25 cellular contexts compared by ENCODE assay signal in the genomic region with DNA sequence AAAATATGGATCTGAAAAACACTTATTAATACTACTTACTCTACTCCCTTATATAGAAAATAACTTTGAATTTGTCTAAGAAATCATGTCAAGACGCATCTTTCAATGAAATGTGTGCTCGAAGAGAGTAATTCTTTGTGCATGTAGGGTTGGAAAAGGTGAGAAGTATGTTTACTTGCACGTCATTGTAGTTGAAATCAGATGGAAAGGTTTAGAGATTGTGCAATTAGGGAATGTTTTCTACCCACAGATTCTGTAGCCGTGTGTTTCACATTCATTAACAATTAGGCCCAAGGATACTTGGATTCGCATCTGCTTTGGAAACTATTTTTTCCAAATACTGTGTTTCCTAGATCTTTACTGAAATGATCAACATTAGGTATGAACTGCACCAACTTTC. TPM values are rescaled to one million over a fixed set of nuclear protein-coding genes. Genes with fewer than 3 reads are reported as not detected.
DNase-seq lines count a peak whose midpoint lies in the region; ATAC-seq and TF ChIP-seq lines count a peak whose summit lies in the region.
"Had no signal": no experiment of that assay in that cellular context is flagged by ENCODE, and none has a peak within 500 bp of the region (broad histone marks: within the 10 kb centered on the region; RNA-seq: fewer than 3 reads in every experiment).

No MANE protein-coding gene starts in this region.

- H3K27me3 ChIP-seq in Karpas-422 (ENCODE audit: low read length): no peaks in the 10 kb centered on the region
- H3K27me3 ChIP-seq: heart left ventricle, right atrium auricular region had no signal

- intact Hi-C loops in natural killer cell (cut with micrococcal nuclease): no loop called here

- H3K9me3 Mint-ChIP-seq in nephron: no peaks in the 10 kb centered on the region
- no peaks in the 10 kb centered on the region for H3K9me3 Mint-ChIP-seq in natural killer cell
- H3K9me3 Mint-ChIP-seq: activated B cell treated with CpG ODN at 0.5 μM for 24 hours; activated CD4-positive, alpha-beta memory T cell treated with anti-CD3 and anti-CD28 coated beads, Interleukin-2, amount 10 ng/mL, durations not matched to agents 7 days and 5 days had no signal

- no peaks in the 10 kb centered on the region for H3K9me2 ChIP-seq in Karpas-422 (replicated peaks; ENCODE audit: insufficient read depth, low read length)

- H3K4me2 ChIP-seq in Karpas-422 (ENCODE audit: low read depth, low read length, poor library complexity, severe bottlenecking): no peak overlapping the region

- H3K4me3 ChIP-seq in Karpas-422 (ENCODE audit: low read length): no peak overlapping the region
- H3K4me3 ChIP-seq: heart left ventricle, right atrium auricular region had no signal

- no peaks in the 10 kb centered on the region for H3K9me3 ChIP-seq in Karpas-422 (ENCODE audit: low read length)
- H3K9me3 ChIP-seq: heart left ventricle, right atrium auricular region had no signal

- H3K79me2 ChIP-seq in Karpas-422 (ENCODE audit: low read length): peaks cover 40% of the 10 kb centered on the region

- TF ChIP-seq CTCF in AG09319 (IDR thresholded peaks at IDR 0.05; ENCODE audit: low read depth, low read length) (no peak), nephron (IDR thresholded peaks at IDR 0.05; ENCODE audit: unreplicated experiment in 3 of 3) (no peak), natural killer cell (IDR thresholded peaks at IDR 0.05) (no peak)

- H3K27me3 Mint-ChIP-seq in nephron (ENCODE audit: low read depth): no peaks in the 10 kb centered on the region
- H3K27me3 Mint-ChIP-seq in natural killer cell (ENCODE audit: low read depth in 2 of 2): no peaks in the 10 kb centered on the region
- H3K27me3 Mint-ChIP-seq: activated B cell treated with CpG ODN at 0.5 μM for 24 hours; activated CD4-positive, alpha-beta memory T cell treated with anti-CD3 and anti-CD28 coated beads, Interleukin-2, amount 10 ng/mL, durations not matched to agents 7 days and 5 days had no signal

- ATAC-seq in natural killer cell: no peak
- no peak for ATAC-seq in HG03025 (IDR thresholded peaks at IDR 0.05; ENCODE audit: low FRiP score, unreplicated experiment)
- ATAC-seq: esophagus mucosa, HCT116, heart left ventricle had no signal

- DNase-seq in AG09319 (ENCODE audit: extremely low read depth, low read depth) (peak; percentile 70), Karpas-422 (no peak), fibroblast of gingiva (ENCODE audit: low read depth) (peak; percentile 77), natural killer cell (no peak), NCI-H2107 treated with DMSO at 0.1 percent for 48 hours (lab: John Stamatoyannopoulos, UW; ENCODE audit: unreplicated experiment) (no peak), occipital lobe (lab: John Stamatoyannopoulos, UW) (no peak)
- DNase-seq: activated B cell treated with CpG ODN at 0.5 μM for 24 hours; activated CD4-positive, alpha-beta memory T cell treated with anti-CD3 and anti-CD28 coated beads, Interleukin-2, amount 10 ng/mL, durations not matched to agents 7 days and 5 days; activated T-cell treated with anti-CD3 and anti-CD28 coated beads for 4 hours; amniotic stem cell; caudate nucleus; DMS79 treated with DMSO at 0.1 percent for 48 hours; effector CD8-positive, alpha-beta T cell; heart left ventricle; NCI-H1105; NCI-H2029 treated with DMSO at 0.1 percent for 48 hours; NCI-H510A; RPMI8226; stimulated activated CD4-positive, alpha-beta T cell treated with anti-CD3 and anti-CD28 coated beads, Interleukin-12 subunit alpha, Interleukin-12 subunit beta, amount 100 ng/mL, for 4 hours; T1000 had no signal

- H3K9ac ChIP-seq in Karpas-422 (ENCODE audit: low read length): no peak overlapping the region

- H3K4me1 Mint-ChIP-seq in nephron: peaks cover 22% of the 10 kb centered on the region
- H3K4me1 Mint-ChIP-seq in natural killer cell: peaks cover 22 to 25% of the 10 kb centered on the region in 2 donors

- peak overlapping the region; percentile 0; the same call in 1 of the 2 replicates for H3K27ac ChIP-seq in Karpas-422 (ENCODE audit: low read length)
- H3K27ac ChIP-seq: heart left ventricle, right atrium auricular region had no signal

- peaks cover 39% of the 10 kb centered on the region for H3K4me1 ChIP-seq in Karpas-422 (ENCODE audit: low read length)
- H3K4me1 ChIP-seq: right atrium auricular region had no signal

- no peaks in the 10 kb centered on the region for H4K20me1 ChIP-seq in Karpas-422 (ENCODE audit: insufficient read depth, low read depth, low read length)

- no peaks in the 10 kb centered on the region for H3K36me3 ChIP-seq in Karpas-422 (ENCODE audit: insufficient read depth, low read length)
- H3K36me3 ChIP-seq: right atrium auricular region had no signal

- H3K4me3 Mint-ChIP-seq in nephron (no peak overlapping the region), natural killer cell (no peak overlapping the region)
- H3K4me3 Mint-ChIP-seq: activated B cell treated with CpG ODN at 0.5 μM for 24 hours; activated CD4-positive, alpha-beta memory T cell treated with anti-CD3 and anti-CD28 coated beads, Interleukin-2, amount 10 ng/mL, durations not matched to agents 7 days and 5 days had no signal

- H3K27ac Mint-ChIP-seq in nephron (peak overlapping the region; percentile 26 to 49 (median 45)), natural killer cell (no peak overlapping the region)
- H3K27ac Mint-ChIP-seq: activated B cell treated with CpG ODN at 0.5 μM for 24 hours; activated CD4-positive, alpha-beta memory T cell treated with anti-CD3 and anti-CD28 coated beads, Interleukin-2, amount 10 ng/mL, durations not matched to agents 7 days and 5 days had no signal

- H2AFZ ChIP-seq in Karpas-422 (ENCODE audit: low read length): no peak overlapping the region

- H3K36me3 Mint-ChIP-seq in nephron (ENCODE audit: low read depth): peaks cover 5% of the 10 kb centered on the region
- no peaks in the 10 kb centered on the region for H3K36me3 Mint-ChIP-seq in natural killer cell

RNA-seq across cellular contexts. Expression of a gene that starts 58.2 kb away (rescaled TPM):
- total RNA-seq in Karpas-422 (2014; rRNA removed; shearing (Covaris generic); ENCODE audit: low replicate concordance): 327 and 344 TPM in 2 replicates
- total RNA-seq in natural killer cell (100 to 1,000 TPM; 130 to 141 (median 139) TPM), occipital lobe (175 TPM)

Comparison
In these comparisons a context has a peak if more than half of its experiments do, and no peak if none do; other contexts are left out.
1. DNase-seq: peak in AG09319 (single experiment) and fibroblast of gingiva (single experiment); none in Karpas-422 (single experiment), natural killer cell (single experiment), NCI-H2107 treated with DMSO at 0.1 percent for 48 hours (single experiment) and occipital lobe (single experiment).
2. H3K27ac Mint-ChIP-seq: peak in nephron (3 of 3); none in natural killer cell (0 of 2).